ENCODE assay signal across 12 cellular contexts in genomic region chr10:12418725-12419278, GRCh38.
DNase-seq lines count a peak whose midpoint lies in the region; ATAC-seq, FAIRE-seq and TF ChIP-seq lines count a peak whose summit lies in the region.
"Had no signal": no experiment of that assay in that cellular context is flagged by ENCODE, and none has a peak within 500 bp of the region (broad histone marks: within the 10 kb centered on the region; RNA-seq: fewer than 3 reads in every experiment).

No MANE protein-coding gene starts in this region.

- H3K4me1 ChIP-seq in heart right ventricle: peaks cover 0 to 35% (median 3%) of the 10 kb centered on the region in 9 donors
- peaks cover 0 to 39% of the 10 kb centered on the region in 2 donors for H3K4me1 ChIP-seq in right atrium auricular region

- DNase-seq in heart right ventricle: no peak
- no peak for DNase-seq in right atrium auricular region (ENCODE audit: low spot score)
- no peak for DNase-seq in activated naive CD8-positive, alpha-beta T cell treated with anti-CD3 and anti-CD28 coated beads, Interleukin-2, amount 50 U/mL, for 24 hours
- peak; percentile 48 for DNase-seq in posterior vena cava (ENCODE audit: low spot score)
- DNase-seq in urothelium cell line (ENCODE audit: low spot score): peak; percentile 17
- no peak for DNase-seq in dedifferentiated amniotic fluid mesenchymal stem cell (ENCODE audit: extremely low spot score)
- no peak for DNase-seq in T-helper 1 cell
- DNase-seq: AML-193, NCI-H2029 had no signal

- no peak for FAIRE-seq in urothelium cell line (lab: Jason Lieb, UNC)

- no peak for TF ChIP-seq CTCF in heart right ventricle (IDR thresholded peaks at IDR 0.05)
- no peak for TF ChIP-seq CTCF in right atrium auricular region (IDR thresholded peaks at IDR 0.05)

- H3K36me3 ChIP-seq in heart right ventricle (no peaks in the 10 kb centered on the region), right atrium auricular region (no peaks in the 10 kb centered on the region)

- WGBS in heart right ventricle, 2 donors: 82 to 86% methylated on average over 13 of the region's 13 CpGs

- H3K27me3 ChIP-seq in heart right ventricle: peaks cover 0 to 15% (median 7%) of the 10 kb centered on the region in 7 donors
- H3K27me3 ChIP-seq in right atrium auricular region: no peaks in the 10 kb centered on the region
- H3K27me3 ChIP-seq: hepatocyte had no signal

- intact Hi-C loops in heart right ventricle (cut with DNase I) (no loop called here), posterior vena cava (cut with DNase I) (no loop called here)

- no peak overlapping the region for H3K4me3 Mint-ChIP-seq in activated naive CD8-positive, alpha-beta T cell treated with anti-CD3 and anti-CD28 coated beads, Interleukin-2, amount 50 U/mL, for 24 hours
- H3K4me3 Mint-ChIP-seq: T-helper 2 cell treated with Interferon-gamma antibody and Interleukin-4, amounts not matched to agents 5 μg/mL and 100 μg/mL, for 36 hours had no signal

- peaks cover 46% of the 10 kb centered on the region for H3K4me1 Mint-ChIP-seq in activated naive CD8-positive, alpha-beta T cell treated with anti-CD3 and anti-CD28 coated beads, Interleukin-2, amount 50 U/mL, for 24 hours

- ATAC-seq in heart right ventricle (no peak), GM18519 (IDR thresholded peaks at IDR 0.05; ENCODE audit: low FRiP score, unreplicated experiment) (no peak)
- no peak for ATAC-seq in activated naive CD8-positive, alpha-beta T cell treated with anti-CD3 and anti-CD28 coated beads, Interleukin-2, amount 50 U/mL, for 24 hours

- peak overlapping the region in 6 of 10 donors; percentile 13 to 68 (median 40) for H3K27ac ChIP-seq in heart right ventricle
- peak overlapping the region in 1 of 2 donors; percentile 81 for H3K27ac ChIP-seq in right atrium auricular region

- no peaks in the 10 kb centered on the region for H3K36me3 Mint-ChIP-seq in activated naive CD8-positive, alpha-beta T cell treated with anti-CD3 and anti-CD28 coated beads, Interleukin-2, amount 50 U/mL, for 24 hours (ENCODE audit: low read depth)

- H3K27me3 Mint-ChIP-seq in activated naive CD8-positive, alpha-beta T cell treated with anti-CD3 and anti-CD28 coated beads, Interleukin-2, amount 50 U/mL, for 24 hours: no peaks in the 10 kb centered on the region

- H3K9me3 ChIP-seq in heart right ventricle (no peaks in the 10 kb centered on the region), right atrium auricular region (no peaks in the 10 kb centered on the region)

- H3K4me3 ChIP-seq in heart right ventricle: no peak overlapping the region
- no peak overlapping the region for H3K4me3 ChIP-seq in right atrium auricular region
- H3K4me3 ChIP-seq: hepatocyte had no signal

- peak overlapping the region; percentile 78 for H3K27ac Mint-ChIP-seq in activated naive CD8-positive, alpha-beta T cell treated with anti-CD3 and anti-CD28 coated beads, Interleukin-2, amount 50 U/mL, for 24 hours
- H3K27ac Mint-ChIP-seq: T-helper 2 cell treated with Interferon-gamma antibody and Interleukin-4, amounts not matched to agents 5 μg/mL and 100 μg/mL, for 36 hours had no signal

- no peaks in the 10 kb centered on the region for H3K9me3 Mint-ChIP-seq in activated naive CD8-positive, alpha-beta T cell treated with anti-CD3 and anti-CD28 coated beads, Interleukin-2, amount 50 U/mL, for 24 hours

Comparison
In these comparisons a context has a peak if more than half of its experiments do, and no peak if none do; other contexts are left out.
1. DNase-seq: peak in posterior vena cava (single experiment) and urothelium cell line (single experiment); none in heart right ventricle (0 of 2), right atrium auricular region (single experiment), activated naive CD8-positive, alpha-beta T cell treated with anti-CD3 and anti-CD28 coated beads, Interleukin-2, amount 50 U/mL, for 24 hours (single experiment), dedifferentiated amniotic fluid mesenchymal stem cell (single experiment) and T-helper 1 cell (0 of 5).